1 cellular context compared by ENCODE assay signal in genomic region chr13:31129419-31129818, GRCh38.
TF ChIP-seq lines count a peak whose summit lies in the region.

No MANE protein-coding gene starts in this region.

TF ChIP-seq in GM23338, 12 proteins besides CTCF, POLR2A, EP300 and RAD21 (continued from another document):
- TF ChIP-seq ZNF462 (CRISPR knock-in tag; IDR thresholded peaks at IDR 0.05) (no peak), CREB1 (CRISPR knock-in tag; IDR thresholded peaks at IDR 0.05; ENCODE audit: low read depth) (no peak), EZH2phosphoT487 (IDR thresholded peaks at IDR 0.05; ENCODE audit: unreplicated experiment) (no peak), POLR2AphosphoS5 (IDR thresholded peaks at IDR 0.05; ENCODE audit: low read depth) (no peak), JUNB (IDR thresholded peaks at IDR 0.05; ENCODE audit: unreplicated experiment) (no peak), NANOG (IDR thresholded peaks at IDR 0.05; ENCODE audit: borderline replicate concordance) (no peak), REST (IDR thresholded peaks at IDR 0.05; ENCODE audit: unreplicated experiment) (no peak), STAT1 (IDR thresholded peaks at IDR 0.05; ENCODE audit: unreplicated experiment) (no peak), ZNF114 (CRISPR knock-in tag; IDR thresholded peaks at IDR 0.05) (no peak), ZNF331 (CRISPR knock-in tag; IDR thresholded peaks at IDR 0.05; ENCODE audit: low read depth) (no peak), EZH2 (IDR thresholded peaks at IDR 0.05; ENCODE audit: low read depth, unreplicated experiment) (no peak)
